Comparison of ENCODE assay signal across 11 cellular contexts in genomic region chr4:52200339-52200725, GRCh38.
DNase-seq lines count a peak whose midpoint lies in the region; ATAC-seq and TF ChIP-seq lines count a peak whose summit lies in the region.
"Had no signal": no experiment of that assay in that cellular context is flagged by ENCODE, and none has a peak within 500 bp of the region (broad histone marks: within the 10 kb centered on the region; RNA-seq: fewer than 3 reads in every experiment).

No MANE protein-coding gene starts in this region.

- H3K4me1 ChIP-seq in A673 (ENCODE audit: insufficient read depth, low read length, poor library complexity, severe bottlenecking): peaks cover 22% of the 10 kb centered on the region
- no peaks in the 10 kb centered on the region for H3K4me1 ChIP-seq in foreskin keratinocyte
- peaks cover 6% of the 10 kb centered on the region for H3K4me1 ChIP-seq in osteoblast (ENCODE audit: insufficient read depth, low read length)
- H3K4me1 ChIP-seq: HAP-1 had no signal

- H3K4me3 ChIP-seq in A673 (ENCODE audit: low read depth, low read length, poor library complexity, severe bottlenecking) (no peak overlapping the region), osteoblast (ENCODE audit: insufficient read depth, low read length) (no peak overlapping the region)
- H3K4me3 ChIP-seq: BLaER1 treated with 17β-estradiol and CSF1 and Interleukin-3, amounts not matched to agents 10 nM and 100 nM; HAP-1 had no signal

- ATAC-seq in foreskin keratinocyte (peak; percentile 12), HG03520 (IDR thresholded peaks at IDR 0.05; ENCODE audit: unreplicated experiment) (no peak)

- H3K27me3 ChIP-seq in A673 (replicated peaks; ENCODE audit: insufficient read depth, low read depth, low read length, poor library complexity): no peaks in the 10 kb centered on the region
- no peaks in the 10 kb centered on the region for H3K27me3 ChIP-seq in foreskin keratinocyte
- no peaks in the 10 kb centered on the region for H3K27me3 ChIP-seq in osteoblast (ENCODE audit: insufficient read depth, low read length)

- H3K27me3 Mint-ChIP-seq in activated naive CD4-positive, alpha-beta T cell treated with anti-CD3 and anti-CD28 coated beads, Interleukin-2, amount 10 ng/mL, durations not matched to agents 7 days and 5 days: no peaks in the 10 kb centered on the region
- H3K27me3 Mint-ChIP-seq: CD4-positive, CD25-positive, alpha-beta regulatory T cell had no signal

- H3K27ac Mint-ChIP-seq in activated naive CD4-positive, alpha-beta T cell treated with anti-CD3 and anti-CD28 coated beads, Interleukin-2, amount 10 ng/mL, durations not matched to agents 7 days and 5 days: no peak overlapping the region
- H3K27ac Mint-ChIP-seq: CD4-positive, CD25-positive, alpha-beta regulatory T cell; IgD-negative memory B cell had no signal

- no peak overlapping the region for H3K4me3 Mint-ChIP-seq in activated naive CD4-positive, alpha-beta T cell treated with anti-CD3 and anti-CD28 coated beads, Interleukin-2, amount 10 ng/mL, durations not matched to agents 7 days and 5 days
- H3K4me3 Mint-ChIP-seq: CD4-positive, CD25-positive, alpha-beta regulatory T cell; IgD-negative memory B cell had no signal

- H3K4me2 ChIP-seq in osteoblast (ENCODE audit: insufficient read depth, low read length): peak overlapping the region; percentile 34
- H3K4me2 ChIP-seq: BLaER1 treated with 17β-estradiol and CSF1 and Interleukin-3, amounts not matched to agents 10 nM and 100 nM had no signal

- H3K79me2 ChIP-seq in osteoblast (ENCODE audit: insufficient read depth, low read length): no peaks in the 10 kb centered on the region

- H3K36me3 Mint-ChIP-seq in activated naive CD4-positive, alpha-beta T cell treated with anti-CD3 and anti-CD28 coated beads, Interleukin-2, amount 10 ng/mL, durations not matched to agents 7 days and 5 days: no peaks in the 10 kb centered on the region
- H3K36me3 Mint-ChIP-seq: CD4-positive, CD25-positive, alpha-beta regulatory T cell; IgD-negative memory B cell had no signal

- no peak overlapping the region for H2AFZ ChIP-seq in osteoblast (ENCODE audit: low read length)

- TF ChIP-seq CTCF in A673 (conservative IDR thresholded peaks at IDR 0.05; ENCODE audit: low read depth, low read length) (no peak), RWPE1 (conservative IDR thresholded peaks at IDR 0.05; ENCODE audit: low read depth) (no peak), foreskin keratinocyte (conservative IDR thresholded peaks at IDR 0.05) (no peak), osteoblast (IDR thresholded peaks at IDR 0.05; ENCODE audit: extremely low read depth, low read depth, low read length) (no peak)

- BruUV-seq in A673 (replicated peaks; lab: Mats Ljungman, UMichigan): no TSS peak

- no peaks in the 10 kb centered on the region for H4K20me1 ChIP-seq in osteoblast (ENCODE audit: insufficient read depth, low read length)
- H4K20me1 ChIP-seq: BLaER1 treated with 17β-estradiol and CSF1 and Interleukin-3, amounts not matched to agents 10 nM and 100 nM had no signal

- H3K9me3 ChIP-seq in A673 (ENCODE audit: low read depth, low read length, poor library complexity, severe bottlenecking): no peaks in the 10 kb centered on the region
- H3K9me3 ChIP-seq in osteoblast (ENCODE audit: low read depth, low read length): no peaks in the 10 kb centered on the region
- H3K9me3 ChIP-seq: BLaER1 treated with 17β-estradiol and CSF1 and Interleukin-3, amounts not matched to agents 10 nM and 100 nM; HAP-1 had no signal

- POLR2A ChIA-PET in A673 (lab: Charles Lee; ENCODE audit: low non-redundant PET) (no interaction called here), RWPE1 (lab: Yijun Ruan, JAX; ENCODE audit: low non-redundant PET) (no interaction called here)

- H3K36me3 ChIP-seq in A673 (ENCODE audit: insufficient read depth, low read length, poor library complexity, severe bottlenecking) (no peaks in the 10 kb centered on the region), osteoblast (ENCODE audit: insufficient read depth, low read length) (no peaks in the 10 kb centered on the region)
- H3K36me3 ChIP-seq: BLaER1 treated with 17β-estradiol and CSF1 and Interleukin-3, amounts not matched to agents 10 nM and 100 nM; HAP-1 had no signal

- no peaks in the 10 kb centered on the region for H3K4me1 Mint-ChIP-seq in activated naive CD4-positive, alpha-beta T cell treated with anti-CD3 and anti-CD28 coated beads, Interleukin-2, amount 10 ng/mL, durations not matched to agents 7 days and 5 days
- H3K4me1 Mint-ChIP-seq: CD4-positive, CD25-positive, alpha-beta regulatory T cell; IgD-negative memory B cell had no signal

- peaks cover 4% of the 10 kb centered on the region for H3K9me3 Mint-ChIP-seq in activated naive CD4-positive, alpha-beta T cell treated with anti-CD3 and anti-CD28 coated beads, Interleukin-2, amount 10 ng/mL, durations not matched to agents 7 days and 5 days
- H3K9me3 Mint-ChIP-seq: IgD-negative memory B cell had no signal

- H3K27ac ChIP-seq in A673 (ENCODE audit: low read depth, low read length, poor library complexity, severe bottlenecking) (peak overlapping the region; percentile 67), RWPE1 (peak overlapping the region; percentile 65; the same call in 1 of the 2 replicates), foreskin keratinocyte (no peak overlapping the region), osteoblast (ENCODE audit: low read depth, low read length) (no peak overlapping the region)
- H3K27ac ChIP-seq: BLaER1 treated with 17β-estradiol and CSF1 and Interleukin-3, amounts not matched to agents 10 nM and 100 nM had no signal

- DNase-seq in A673 (ENCODE audit: low spot score) (peak; percentile 17), RWPE1 (ENCODE audit: low spot score) (no peak), foreskin keratinocyte (no peak), osteoblast (ENCODE audit: insufficient read length, low spot score, missing footprints) (peak; percentile 29), GM19238 (ENCODE audit: insufficient read length, low spot score) (no peak)
- DNase-seq in activated naive CD4-positive, alpha-beta T cell treated with anti-CD3 and anti-CD28 coated beads, Interleukin-2, amount 10 ng/mL, durations not matched to agents 7 days and 5 days: no peak
- DNase-seq: CD4-positive, CD25-positive, alpha-beta regulatory T cell had no signal

- intact Hi-C loops in A673 (cut with micrococcal nuclease; ENCODE audit: unreplicated experiment): no loop called here

- CTCF ChIA-PET in A673 (lab: Charles Lee) (no interaction called here), RWPE1 (lab: Yijun Ruan, JAX) (interaction anchor here (0.8 kb wide), 1 partner anchor 885 kb away, joined by 3 read pairs; no protein-coding TSS in a partner anchor)
- CTCF ChIA-PET in activated naive CD4-positive, alpha-beta T cell treated with anti-CD3 and anti-CD28 coated beads, Interleukin-2, amount 10 ng/mL, durations not matched to agents 7 days and 5 days (lab: Charles Lee): no interaction called here

Comparison
In these comparisons a context has a peak if more than half of its experiments do, and no peak if none do; other contexts are left out.
1. DNase-seq: peak in A673 (single experiment) and osteoblast (single experiment); none in RWPE1 (single experiment), foreskin keratinocyte (0 of 2), GM19238 (single experiment) and activated naive CD4-positive, alpha-beta T cell treated with anti-CD3 and anti-CD28 coated beads, Interleukin-2, amount 10 ng/mL, durations not matched to agents 7 days and 5 days (single experiment).
2. H3K27ac ChIP-seq: peak in A673 (single experiment) and RWPE1 (single experiment); none in foreskin keratinocyte (single experiment) and osteoblast (single experiment).